9 cellular contexts compared by ENCODE assay signal in genomic region chr14:99644723-99645544, GRCh38. TPM values are rescaled to one million over a fixed set of nuclear protein-coding genes. Genes with fewer than 3 reads are reported as not detected.
A peak's percentile ranks its signal among the peaks of the same experiment; 100 is the strongest.
DNase-seq lines count a peak whose midpoint lies in the region; ATAC-seq and TF ChIP-seq lines count a peak whose summit lies in the region.
"Had no signal": no experiment of that assay in that cellular context is flagged by ENCODE, and none has a peak within 500 bp of the region (broad histone marks: within the 10 kb centered on the region; RNA-seq: fewer than 3 reads in every experiment).

HHIPL1 (plus strand) TSS chr14:99645129; CDS start chr14:99645208, 79 bp downstream.

- H3K9me3 ChIP-seq in BLaER1 treated with 17β-estradiol and CSF1 and Interleukin-3, amounts not matched to agents 10 nM and 100 nM (replicated peaks in 1 of 11), result no peaks in the 10 kb centered on the region
- H3K9me3 ChIP-seq in heart right ventricle (no peaks in the 10 kb centered on the region), trophoblast cell (ENCODE audit: insufficient read depth, low read depth, low read length) (peaks cover 5% of the 10 kb centered on the region), MM.1S (replicated peaks; ENCODE audit: insufficient read depth, low read length) (no peaks in the 10 kb centered on the region)

- H3K79me2 ChIP-seq in trophoblast cell (ENCODE audit: control insufficient read depth, insufficient read depth, low read length, poor library complexity) (peaks cover 6% of the 10 kb centered on the region), MM.1S (ENCODE audit: low read length) (no peaks in the 10 kb centered on the region)

- peaks cover 27 to 42% (median 33%) of the 10 kb centered on the region in 10 experiments for H3K4me1 ChIP-seq in BLaER1 treated with 17β-estradiol and CSF1 and Interleukin-3, amounts not matched to agents 10 nM and 100 nM
- peaks cover 0 to 17% (median 5%) of the 10 kb centered on the region in 9 donors for H3K4me1 ChIP-seq in heart right ventricle
- peaks cover 18 to 21% of the 10 kb centered on the region in 2 experiments for H3K4me1 ChIP-seq in trophoblast cell (ENCODE audit: control insufficient read depth in 1 of 2, insufficient read depth in 2 of 2, low read length in 2 of 2)
- H3K4me1 ChIP-seq in MM.1S (ENCODE audit: low read length), result no peaks in the 10 kb centered on the region

- intact Hi-C loops in heart right ventricle (cut with DNase I), result no loop called here

- H2AK5ac ChIP-seq in trophoblast cell (ENCODE audit: low read length), result no peak within 1 kb of the TSS

- no peak within 1 kb of the TSS for H3K23ac ChIP-seq in trophoblast cell (ENCODE audit: low read length)

- H4K20me1 ChIP-seq in BLaER1 treated with 17β-estradiol and CSF1 and Interleukin-3, amounts not matched to agents 10 nM and 100 nM, result peaks cover 0 to 4% (median 0%) of the 10 kb centered on the region in 11 experiments; a peak in 1 of 22 replicates
- no peaks in the 10 kb centered on the region for H4K20me1 ChIP-seq in MM.1S (ENCODE audit: insufficient read depth, low read length)

- H3K27me3 ChIP-seq in BLaER1 treated with 17β-estradiol and CSF1 and Interleukin-3, amounts not matched to agents 10 nM and 100 nM, result peaks cover 12 to 45% (median 37%) of the 10 kb centered on the region in 11 experiments
- peaks cover 0 to 21% (median 0%) of the 10 kb centered on the region in 7 donors for H3K27me3 ChIP-seq in heart right ventricle
- no peaks in the 10 kb centered on the region for H3K27me3 ChIP-seq in trophoblast cell (ENCODE audit: insufficient read depth, low read length)
- no peaks in the 10 kb centered on the region for H3K27me3 ChIP-seq in MM.1S (replicated peaks; ENCODE audit: insufficient read depth, low read length)

- H2AFZ ChIP-seq in trophoblast cell (ENCODE audit: insufficient read depth, low read length, poor library complexity), result peak within 1 kb of the TSS; percentile 96
- H2AFZ ChIP-seq in MM.1S (ENCODE audit: low read length), result no peak within 1 kb of the TSS

- peak within 1 kb of the TSS; percentile 94 for H4K91ac ChIP-seq in trophoblast cell (ENCODE audit: low read depth, low read length)

- H3K79me1 ChIP-seq in trophoblast cell (ENCODE audit: low read length), result peaks cover 9% of the 10 kb centered on the region

- no peak for TF ChIP-seq CTCF in VCaP (conservative IDR thresholded peaks at IDR 0.05)
- peak in 1 of 9 donors; percentile 8 for TF ChIP-seq CTCF in heart right ventricle (IDR thresholded peaks at IDR 0.05)
- no peak for TF ChIP-seq CTCF in MM.1S (IDR thresholded peaks at IDR 0.05; ENCODE audit: low read length)

- no peaks in the 10 kb centered on the region for H3K36me3 ChIP-seq in BLaER1 treated with 17β-estradiol and CSF1 and Interleukin-3, amounts not matched to agents 10 nM and 100 nM
- no peaks in the 10 kb centered on the region for H3K36me3 ChIP-seq in heart right ventricle
- H3K36me3 ChIP-seq in trophoblast cell (ENCODE audit: control insufficient read depth in 1 of 2, insufficient read depth in 2 of 2, low read length in 2 of 2), result no peaks in the 10 kb centered on the region
- no peaks in the 10 kb centered on the region for H3K36me3 ChIP-seq in MM.1S (replicated peaks; ENCODE audit: insufficient read depth, low read length)

- peak within 1 kb of the TSS; percentile 84 for H3K18ac ChIP-seq in trophoblast cell (ENCODE audit: low read length)

- peak within 1 kb of the TSS; percentile 25 for H2BK12ac ChIP-seq in trophoblast cell (ENCODE audit: low read length)

- peak within 1 kb of the TSS; percentile 99 for H4K8ac ChIP-seq in trophoblast cell (ENCODE audit: low read depth, low read length)

- H3K4ac ChIP-seq in trophoblast cell (ENCODE audit: low read depth, low read length), result peak within 1 kb of the TSS; percentile 6

- no peaks in the 10 kb centered on the region for H3F3A ChIP-seq in MM.1S (ENCODE audit: insufficient read depth, low read length)

- peak within 1 kb of the TSS; percentile 93 for H4K12ac ChIP-seq in trophoblast cell (ENCODE audit: low read depth, low read length)

- H3K4me2 ChIP-seq in BLaER1 treated with 17β-estradiol and CSF1 and Interleukin-3, amounts not matched to agents 10 nM and 100 nM, result peak within 1 kb of the TSS; percentile 46 to 87 (median 78)
- H3K4me2 ChIP-seq in trophoblast cell (ENCODE audit: low read length) (peak within 1 kb of the TSS; percentile 79), MM.1S (ENCODE audit: low read depth, low read length) (no peak within 1 kb of the TSS)

- peak; percentile 56 to 84 (median 70) for ATAC-seq in heart right ventricle
- ATAC-seq in GM19328 (IDR thresholded peaks at IDR 0.05; ENCODE audit: unreplicated experiment), result no peak

- H3K14ac ChIP-seq in trophoblast cell (ENCODE audit: low read length), result peak within 1 kb of the TSS; percentile 92

- DNase-seq in heart right ventricle (peak; percentile 17 to 49), trophoblast cell (peak in 1 of 2 donors; percentile 26), MM.1S (no peak), pons (ENCODE audit: low spot score) (no peak)
- DNase-seq in activated CD4-positive, alpha-beta T cell treated with anti-CD3 and anti-CD28 coated beads for 1 hour, result no peak
- DNase-seq: central memory CD4-positive, alpha-beta T cell had no signal

- H3K9ac ChIP-seq in BLaER1 treated with 17β-estradiol and CSF1 and Interleukin-3, amounts not matched to agents 10 nM and 100 nM, result peak within 1 kb of the TSS in 9 of 11 experiments; percentile 4 to 80 (median 57); a peak in 15 of 22 replicates
- H3K9ac ChIP-seq in trophoblast cell (ENCODE audit: low read length) (peak within 1 kb of the TSS; percentile 29), MM.1S (ENCODE audit: low read length) (no peak within 1 kb of the TSS)

- peak within 1 kb of the TSS; percentile 41 to 69 (median 46) for H3K4me3 ChIP-seq in BLaER1 treated with 17β-estradiol and CSF1 and Interleukin-3, amounts not matched to agents 10 nM and 100 nM
- peak within 1 kb of the TSS; percentile 41 to 69 (median 53) for H3K4me3 ChIP-seq in heart right ventricle
- H3K4me3 ChIP-seq in trophoblast cell (ENCODE audit: low read depth, low read length), result peak within 1 kb of the TSS; percentile 66
- no peak within 1 kb of the TSS for H3K4me3 ChIP-seq in MM.1S (ENCODE audit: low read length)

- no peak within 1 kb of the TSS for H2BK5ac ChIP-seq in trophoblast cell (ENCODE audit: low read depth, low read length, poor library complexity)

- peak within 1 kb of the TSS; percentile 84 for H2BK120ac ChIP-seq in trophoblast cell (ENCODE audit: insufficient read depth, low read length, poor library complexity)

- no peaks in the 10 kb centered on the region for H3K9me2 ChIP-seq in MM.1S (replicated peaks; ENCODE audit: insufficient read depth, low read length)

- 8 to 11% methylated on average over 83 to 91 of the region's 91 CpGs for WGBS in heart right ventricle, 2 donors
- WGBS in trophoblast cell (ENCODE audit: extremely low coverage, insufficient coverage, insufficient read length), result no CpG with 5 or more reads among the region's 91 CpGs

- peak within 1 kb of the TSS in 5 of 11 experiments; percentile 17 to 63 (median 52); a peak in 8 of 22 replicates for H3K27ac ChIP-seq in BLaER1 treated with 17β-estradiol and CSF1 and Interleukin-3, amounts not matched to agents 10 nM and 100 nM
- H3K27ac ChIP-seq in VCaP (peak within 1 kb of the TSS; percentile 52; the same call in 1 of the 2 replicates), heart right ventricle (peak within 1 kb of the TSS in 9 of 10 donors; percentile 34 to 82 (median 65)), trophoblast cell (ENCODE audit: low read depth, low read length) (no peak within 1 kb of the TSS), MM.1S (ENCODE audit: low read length) (no peak within 1 kb of the TSS)

RNA-seq across cellular contexts. Expression of gene HHIPL1, which starts in this region (rescaled TPM):
- 1 to 10 TPM in 6 of 10 donors, under 1 TPM in 4; 0.81 to 2.2 (median 1.4) TPM for total RNA-seq in heart right ventricle
- polyA plus RNA-seq in heart right ventricle, result under 1 TPM; 0.55 to 0.59 TPM
- polyA plus RNA-seq in trophoblast cell (2013), result 1.3 and 1.5 TPM in 2 replicates

Comparison
In these comparisons a context has a peak if more than half of its experiments do, and no peak if none do; other contexts are left out.
1. H3K27ac ChIP-seq: peak in VCaP (single experiment) and heart right ventricle (9 of 10); none in trophoblast cell (single experiment) and MM.1S (single experiment).
2. DNase-seq: peak in heart right ventricle (2 of 2); none in MM.1S (single experiment), activated CD4-positive, alpha-beta T cell treated with anti-CD3 and anti-CD28 coated beads for 1 hour (single experiment) and pons (single experiment).